In the genomic region with DNA sequence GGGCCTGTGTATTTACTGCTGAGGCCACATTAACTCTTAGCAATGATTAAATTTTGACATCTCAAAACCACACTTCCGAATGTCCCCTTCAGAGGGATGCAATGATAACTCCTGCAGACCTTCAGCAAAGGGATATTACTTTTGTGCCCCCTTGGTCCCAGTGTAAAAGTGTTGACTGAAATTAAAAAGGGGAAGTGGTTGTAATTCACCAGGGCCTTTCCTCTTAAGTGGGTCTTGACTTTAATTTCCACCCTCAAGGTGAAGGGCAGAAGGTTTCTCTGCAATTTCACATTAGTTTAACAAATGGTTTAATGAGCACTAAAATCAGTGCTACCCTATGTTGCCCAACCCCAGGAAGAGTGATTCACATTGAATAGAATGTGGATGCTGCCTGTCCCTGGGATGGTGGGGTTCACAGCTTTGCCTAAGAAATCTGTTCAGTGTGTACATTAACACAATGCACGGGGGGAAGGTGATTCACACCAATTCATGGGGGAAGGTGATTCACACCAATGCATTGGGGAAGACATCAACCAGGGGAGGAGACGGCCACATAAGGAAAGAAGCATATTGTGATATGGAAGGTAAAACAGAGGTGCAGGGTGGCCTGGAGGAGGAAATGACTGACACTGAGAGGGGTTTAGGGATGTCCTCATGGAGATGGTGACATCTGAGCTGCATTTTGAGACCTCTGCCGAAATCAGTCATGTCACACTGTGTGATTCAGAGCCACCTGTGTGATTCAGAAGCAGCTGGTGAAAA, we compare ENCODE assay signal across 9 cellular contexts. TPM values are rescaled to one million over a fixed set of nuclear protein-coding genes. Genes with fewer than 3 reads are reported as not detected.
DNase-seq lines count a peak whose midpoint lies in the region; ATAC-seq, FAIRE-seq and TF ChIP-seq lines count a peak whose summit lies in the region.
"Had no signal": no experiment of that assay in that cellular context is flagged by ENCODE, and none has a peak within 500 bp of the region (broad histone marks: within the 10 kb centered on the region; RNA-seq: fewer than 3 reads in every experiment).

No MANE protein-coding gene starts in this region.

- H3K27me3 ChIP-seq in SU-DHL-6 (ENCODE audit: low read length): no peaks in the 10 kb centered on the region

- H2AFZ ChIP-seq in SU-DHL-6 (ENCODE audit: low read depth, low read length, severe bottlenecking): peak overlapping the region; percentile 73

- DNase-seq in GM12891 (ENCODE audit: insufficient read length, low spot score) (no peak), mesothelial cell of epicardium (ENCODE audit: low spot score in 2 of 2, unreplicated experiment in 2 of 2) (no peak), UCSD-AML1 (lab: John Stamatoyannopoulos, UW; ENCODE audit: unreplicated experiment) (no peak)
- DNase-seq in activated naive CD4-positive, alpha-beta T cell treated with anti-CD3 and anti-CD28 coated beads, Interleukin-2, amount 50 U/mL, for 72 hours (ENCODE audit: low spot score in 2 of 2): no peak
- no peak for DNase-seq in NK-92 treated with Interleukin-12 subunit alpha and Interleukin-12 subunit beta, amount 100 ng/mL, for 24 hours (lab: John Stamatoyannopoulos, UW)

- peak overlapping the region; percentile 95 for H3K27ac Mint-ChIP-seq in mesothelial cell of epicardium
- H3K27ac Mint-ChIP-seq in activated naive CD4-positive, alpha-beta T cell treated with anti-CD3 and anti-CD28 coated beads, Interleukin-2, amount 50 U/mL, for 72 hours: no peak overlapping the region
- H3K27ac Mint-ChIP-seq: progenitor cell of endocrine pancreas had no signal

- H4K20me1 ChIP-seq in SU-DHL-6 (ENCODE audit: low read depth, low read length): no peaks in the 10 kb centered on the region

- peaks cover 16% of the 10 kb centered on the region for H3K9me3 Mint-ChIP-seq in mesothelial cell of epicardium
- H3K9me3 Mint-ChIP-seq in activated naive CD4-positive, alpha-beta T cell treated with anti-CD3 and anti-CD28 coated beads, Interleukin-2, amount 50 U/mL, for 72 hours: peaks cover 17 to 23% of the 10 kb centered on the region in 2 donors

- H3K4me2 ChIP-seq in SU-DHL-6 (ENCODE audit: low read depth, low read length, poor library complexity, severe bottlenecking): peak overlapping the region; percentile 62

- H3K4me3 ChIP-seq in SU-DHL-6 (ENCODE audit: insufficient read depth, low read length, poor library complexity, severe bottlenecking): peak overlapping the region; percentile 17

- H3K4me1 Mint-ChIP-seq in mesothelial cell of epicardium: peaks cover 51% of the 10 kb centered on the region

- ATAC-seq in HG02973 (IDR thresholded peaks at IDR 0.05; ENCODE audit: unreplicated experiment) (peak; percentile 65), HG03135 (IDR thresholded peaks at IDR 0.05; ENCODE audit: unreplicated experiment) (no peak)
- ATAC-seq in activated naive CD4-positive, alpha-beta T cell treated with anti-CD3 and anti-CD28 coated beads, Interleukin-2, amount 50 U/mL, for 72 hours: no peak

- TF ChIP-seq CTCF in SU-DHL-6 (IDR thresholded peaks at IDR 0.05; ENCODE audit: insufficient read depth, low read length, poor library complexity, severe bottlenecking) (no peak), mesothelial cell of epicardium (IDR thresholded peaks at IDR 0.05; ENCODE audit: unreplicated experiment) (no peak)

- peak; percentile 26 for FAIRE-seq in GM12891 (lab: Jason Lieb, UNC)

- H3K4me3 Mint-ChIP-seq in mesothelial cell of epicardium: no peak overlapping the region

- peak overlapping the region; percentile 95 for H3K27ac ChIP-seq in SU-DHL-6 (ENCODE audit: low read depth, low read length)

- no peaks in the 10 kb centered on the region for H3K79me2 ChIP-seq in SU-DHL-6 (ENCODE audit: insufficient read depth, low read length)

- no peaks in the 10 kb centered on the region for H3K9me2 ChIP-seq in SU-DHL-6 (replicated peaks; ENCODE audit: insufficient read depth, low read length)

- peaks cover 26% of the 10 kb centered on the region for H3F3A ChIP-seq in SU-DHL-6 (ENCODE audit: insufficient read depth)

- H3K36me3 ChIP-seq in SU-DHL-6 (ENCODE audit: low read length): no peaks in the 10 kb centered on the region; the same call in 1 of the 2 replicates

- no peaks in the 10 kb centered on the region for H3K27me3 Mint-ChIP-seq in mesothelial cell of epicardium (ENCODE audit: low read depth)
- H3K27me3 Mint-ChIP-seq: progenitor cell of endocrine pancreas had no signal

- H3K36me3 Mint-ChIP-seq in mesothelial cell of epicardium: peaks cover 10% of the 10 kb centered on the region
- H3K36me3 Mint-ChIP-seq in activated naive CD4-positive, alpha-beta T cell treated with anti-CD3 and anti-CD28 coated beads, Interleukin-2, amount 50 U/mL, for 72 hours: peaks cover 21 to 22% of the 10 kb centered on the region in 2 donors

- no peak for TF ChIP-seq POLR2A in GM12891 (IDR thresholded peaks at IDR 0.05; ENCODE audit: low read depth, low read length)

- H3K9ac ChIP-seq in SU-DHL-6 (ENCODE audit: low read length): peak overlapping the region; percentile 49

- H3K9me3 ChIP-seq in SU-DHL-6 (ENCODE audit: insufficient read depth, low read length): peaks cover 23% of the 10 kb centered on the region; the same call in 1 of the 2 replicates

TF ChIP-seq in GM12891, 5 proteins besides CTCF, POLR2A, EP300 and RAD21:
- TF ChIP-seq PAX5 (IDR thresholded peaks at IDR 0.05; ENCODE audit: insufficient read depth, low read length, severe bottlenecking): no peak
- TF ChIP-seq TAF1 (IDR thresholded peaks at IDR 0.05; ENCODE audit: low read depth, low read length): no peak
- TF ChIP-seq POLR2AphosphoS5 (IDR thresholded peaks at IDR 0.05; ENCODE audit: low read depth, low read length): no peak
- TF ChIP-seq SPI1 (IDR thresholded peaks at IDR 0.05; ENCODE audit: low read depth, low read length): peak; percentile 98
- no peak for TF ChIP-seq POU2F2 (IDR thresholded peaks at IDR 0.05; ENCODE audit: low read depth, low read length)

RNA-seq across cellular contexts. Expression of gene TNS3, which starts 19.4 kb away (rescaled TPM):
- 3.1 TPM for polyA plus RNA-seq in GM12891 (2012; ENCODE audit: low read depth, missing spikeins)
- 427 to 461 TPM (median 452 TPM) in 3 replicates for total RNA-seq in mesothelial cell of epicardium
- total RNA-seq in activated naive CD4-positive, alpha-beta T cell treated with anti-CD3 and anti-CD28 coated beads, Interleukin-2, amount 50 U/mL, for 72 hours: 1 to 10 TPM in 1 of 2 donors, under 1 TPM in 1; 0.23 to 1.7 TPM

Comparison
In these comparisons a context has a peak if more than half of its experiments do, and no peak if none do; other contexts are left out.
1. RNA of gene TNS3, which starts 19.4 kb away (total RNA-seq): 427 to 461 TPM in mesothelial cell of epicardium; 0.23 to 1.7 TPM in activated naive CD4-positive, alpha-beta T cell treated with anti-CD3 and anti-CD28 coated beads, Interleukin-2, amount 50 U/mL, for 72 hours; every median in the first group is over 100 times any median in the second.